Comparison of ENCODE assay signal across 8 cellular contexts in genomic region chr1:2414297-2414958, GRCh38. TPM values are rescaled to one million over a fixed set of nuclear protein-coding genes. Genes with fewer than 3 reads are reported as not detected.
DNase-seq lines count a peak whose midpoint lies in the region; ATAC-seq and TF ChIP-seq lines count a peak whose summit lies in the region.

No MANE protein-coding gene starts in this region.

- H3K9me3 Mint-ChIP-seq in activated T-cell treated with anti-CD3 and anti-CD28 coated beads, Interleukin-2, amount 50 U/mL, for 72 hours: no peaks in the 10 kb centered on the region
- no peaks in the 10 kb centered on the region for H3K9me3 Mint-ChIP-seq in nephron

- H3K4me3 Mint-ChIP-seq in activated T-cell treated with anti-CD3 and anti-CD28 coated beads, Interleukin-2, amount 50 U/mL, for 72 hours: peak overlapping the region; percentile 93 to 99
- peak overlapping the region; percentile 82 to 90 (median 89) for H3K4me3 Mint-ChIP-seq in nephron

- H3K27ac ChIP-seq in HUES6 (ENCODE audit: low read depth, low read length): no peak overlapping the region
- peak overlapping the region in 3 of 4 donors; percentile 91 to 98 (median 97) for H3K27ac ChIP-seq in Peyer's patch

- DNase-seq in Caki2 (ENCODE audit: low read depth) (peak; percentile 69), Peyer's patch (peak; percentile 79 to 93 (median 85)), fibroblast of mammary gland (ENCODE audit: low read depth) (peak; percentile 49)
- DNase-seq in activated T-cell treated with anti-CD3 and anti-CD28 coated beads, Interleukin-2, amount 50 U/mL, for 72 hours: peak; percentile 85 to 86
- DNase-seq in stimulated activated naive CD4-positive, alpha-beta T cell treated with Interleukin-2 at 50 U/mL for 16 hours (lab: John Stamatoyannopoulos, UW): peak; percentile 75

- H3K36me3 ChIP-seq in HUES6 (ENCODE audit: control insufficient read depth, insufficient read depth, low read length) (peaks cover 8% of the 10 kb centered on the region), Peyer's patch (no peaks in the 10 kb centered on the region)

- no peaks in the 10 kb centered on the region for H3K9me3 ChIP-seq in HUES6 (ENCODE audit: control insufficient read depth, insufficient read depth, low read depth, low read length)
- H3K9me3 ChIP-seq in Peyer's patch: no peaks in the 10 kb centered on the region

- peaks cover 53% of the 10 kb centered on the region for H3K4me1 Mint-ChIP-seq in activated T-cell treated with anti-CD3 and anti-CD28 coated beads, Interleukin-2, amount 50 U/mL, for 72 hours (ENCODE audit: low read depth)
- H3K4me1 Mint-ChIP-seq in nephron: peaks cover 8% of the 10 kb centered on the region

- TF ChIP-seq CTCF in Peyer's patch (IDR thresholded peaks at IDR 0.05) (peak; percentile 93 to 97 (median 94)), fibroblast of mammary gland (conservative IDR thresholded peaks at IDR 0.05; ENCODE audit: control insufficient read depth, insufficient read depth, low read depth, low read length) (peak; percentile 79), nephron (IDR thresholded peaks at IDR 0.05; ENCODE audit: unreplicated experiment in 3 of 3) (peak; percentile 88)

- TF ChIP-seq POLR2A in Peyer's patch (IDR thresholded peaks at IDR 0.05): no peak

- H3K36me3 Mint-ChIP-seq in activated T-cell treated with anti-CD3 and anti-CD28 coated beads, Interleukin-2, amount 50 U/mL, for 72 hours (ENCODE audit: insufficient read depth in 2 of 2): no peaks in the 10 kb centered on the region
- peaks cover 4% of the 10 kb centered on the region for H3K36me3 Mint-ChIP-seq in nephron (ENCODE audit: low read depth)

- peak overlapping the region; percentile 42 for H3K9ac ChIP-seq in HUES6 (ENCODE audit: low read length)

- H3K27me3 ChIP-seq in HUES6 (ENCODE audit: control insufficient read depth, insufficient read depth, low read length) (peaks cover 19% of the 10 kb centered on the region; the same call in 1 of the 2 replicates), Peyer's patch (no peaks in the 10 kb centered on the region)

- no peaks in the 10 kb centered on the region for H3K27me3 Mint-ChIP-seq in activated T-cell treated with anti-CD3 and anti-CD28 coated beads, Interleukin-2, amount 50 U/mL, for 72 hours (ENCODE audit: low read depth)
- H3K27me3 Mint-ChIP-seq in nephron (ENCODE audit: low read depth): peaks cover 34% of the 10 kb centered on the region

- peak; percentile 26 to 29 for ATAC-seq in activated T-cell treated with anti-CD3 and anti-CD28 coated beads, Interleukin-2, amount 50 U/mL, for 72 hours (replicated peaks in 1 of 2)
- ATAC-seq in GM18907 (IDR thresholded peaks at IDR 0.05; ENCODE audit: unreplicated experiment): no peak

- peaks cover 10% of the 10 kb centered on the region for H3K4me1 ChIP-seq in HUES6 (ENCODE audit: control insufficient read depth, insufficient read depth, low read length)
- H3K4me1 ChIP-seq in Peyer's patch: peaks cover 0 to 39% (median 28%) of the 10 kb centered on the region in 4 donors

- in situ Hi-C loops in Caki2 (cut with HindIII; ENCODE audit: low pct_unique_long_range_greater_than_20kb, low sequenced_read_pairs): no loop called here

- peak overlapping the region; percentile 94 for H3K27ac Mint-ChIP-seq in activated T-cell treated with anti-CD3 and anti-CD28 coated beads, Interleukin-2, amount 50 U/mL, for 72 hours
- peak overlapping the region; percentile 25 to 82 (median 59) for H3K27ac Mint-ChIP-seq in nephron

- H3K4me3 ChIP-seq in HUES6 (ENCODE audit: low read depth, low read length): peak overlapping the region; percentile 86
- H3K4me3 ChIP-seq in Peyer's patch: peak overlapping the region in 2 of 4 donors; percentile 18 to 21
- H3K4me3 ChIP-seq in fibroblast of mammary gland (ENCODE audit: control insufficient read depth, low read depth, low read length): no peak overlapping the region

RNA-seq across cellular contexts. Expression of gene PEX10, which starts 2.1 kb away (rescaled TPM):
- total RNA-seq in Caki2 (2014; rRNA removed; shearing (Covaris generic); ENCODE audit: low replicate concordance): 67.4 and 71.9 TPM in 2 replicates
- 10 to 100 TPM; 16.9 to 29.6 (median 19.9) TPM for total RNA-seq in Peyer's patch
- 10 to 100 TPM; 10.2 to 11.4 TPM for total RNA-seq in activated T-cell treated with anti-CD3 and anti-CD28 coated beads, Interleukin-2, amount 50 U/mL, for 72 hours

RNA-seq across cellular contexts. Expression of gene RER1, which starts 22.8 kb away (rescaled TPM):
- total RNA-seq in Caki2 (2014; rRNA removed; shearing (Covaris generic); ENCODE audit: low replicate concordance): 55.7 and 105 TPM in 2 replicates
- 100 to 1,000 TPM in 3 of 4 donors, 10 to 100 TPM in 1; 42.9 to 141 (median 120) TPM for total RNA-seq in Peyer's patch
- 100 to 1,000 TPM; 160 to 166 TPM for total RNA-seq in activated T-cell treated with anti-CD3 and anti-CD28 coated beads, Interleukin-2, amount 50 U/mL, for 72 hours

RNA-seq across cellular contexts. Expression of gene MORN1, which starts 23.1 kb away (rescaled TPM):
- total RNA-seq in Caki2 (2014; rRNA removed; shearing (Covaris generic); ENCODE audit: low replicate concordance): 10.3 and 20.3 TPM in 2 replicates
- total RNA-seq in Peyer's patch: 10 to 100 TPM in 3 of 4 donors, 1 to 10 TPM in 1; 4.9 to 21.5 (median 15.9) TPM
- 1 to 10 TPM; 6.8 to 6.9 TPM for total RNA-seq in activated T-cell treated with anti-CD3 and anti-CD28 coated beads, Interleukin-2, amount 50 U/mL, for 72 hours
